In genomic region chr20:44610313-44610965, GRCh38 we compare ENCODE assay signal across 8 cellular contexts. TPM values are rescaled to one million over a fixed set of nuclear protein-coding genes. Genes with fewer than 3 reads are reported as not detected.
DNase-seq lines count a peak whose midpoint lies in the region; ATAC-seq, FAIRE-seq and TF ChIP-seq lines count a peak whose summit lies in the region.

No MANE protein-coding gene starts in this region.

- H3K4me3 Mint-ChIP-seq in activated T-helper 1 cell treated with anti-CD3 and anti-CD28 coated beads, Interleukin-12 subunit alpha, Interleukin-12 subunit beta, Interleukin-2, Interleukin-4 antibody, amounts not matched to agents 30 ng/mL and 10 ng/mL and 1 ng/mL, durations not matched to agents 14 hours and 24 hours and 36 hours: no peak overlapping the region

- no peaks in the 10 kb centered on the region for H3K27me3 Mint-ChIP-seq in activated T-helper 1 cell treated with anti-CD3 and anti-CD28 coated beads, Interleukin-12 subunit alpha, Interleukin-12 subunit beta, Interleukin-2, Interleukin-4 antibody, amounts not matched to agents 30 ng/mL and 10 ng/mL and 1 ng/mL, durations not matched to agents 14 hours and 24 hours and 36 hours (ENCODE audit: insufficient read depth)

- 14% methylated on average over 1 of the region's 1 CpG for WGBS in hepatocyte (ENCODE audit: low lambda C conversion rate, missing lambda C conversion rate)

- POLR2A ChIA-PET in A673 (lab: Charles Lee; ENCODE audit: low non-redundant PET): interaction anchor here (0.6 kb wide), 1 partner anchor 17 kb away, joined by 11 read pairs; no protein-coding TSS in a partner anchor

- peak overlapping the region; percentile 70 for H3K27ac Mint-ChIP-seq in activated T-helper 1 cell treated with anti-CD3 and anti-CD28 coated beads, Interleukin-12 subunit alpha, Interleukin-12 subunit beta, Interleukin-2, Interleukin-4 antibody, amounts not matched to agents 30 ng/mL and 10 ng/mL and 1 ng/mL, durations not matched to agents 14 hours and 24 hours and 36 hours

- no peak for FAIRE-seq in GM12891 (lab: Jason Lieb, UNC)

- H3K27me3 ChIP-seq in ACC112 (ENCODE audit: insufficient read depth, low read length) (no peaks in the 10 kb centered on the region), lower lobe of right lung (ENCODE audit: low read depth) (no peaks in the 10 kb centered on the region), A673 (replicated peaks; ENCODE audit: insufficient read depth, low read depth, low read length, poor library complexity) (no peaks in the 10 kb centered on the region), hepatocyte (no peaks in the 10 kb centered on the region)

- peaks cover 17% of the 10 kb centered on the region for H3K4me1 ChIP-seq in ACC112 (ENCODE audit: control insufficient read depth, insufficient read depth, low read length, unreplicated experiment)
- peaks cover 29% of the 10 kb centered on the region for H3K4me1 ChIP-seq in lower lobe of right lung
- H3K4me1 ChIP-seq in A673 (ENCODE audit: insufficient read depth, low read length, poor library complexity, severe bottlenecking): peaks cover 5% of the 10 kb centered on the region
- H3K4me1 ChIP-seq in hepatocyte (ENCODE audit: insufficient read depth): peaks cover 9% of the 10 kb centered on the region

- H3K9me3 Mint-ChIP-seq in activated T-helper 1 cell treated with anti-CD3 and anti-CD28 coated beads, Interleukin-12 subunit alpha, Interleukin-12 subunit beta, Interleukin-2, Interleukin-4 antibody, amounts not matched to agents 30 ng/mL and 10 ng/mL and 1 ng/mL, durations not matched to agents 14 hours and 24 hours and 36 hours: no peaks in the 10 kb centered on the region

- H3K79me2 ChIP-seq in ACC112 (ENCODE audit: control insufficient read depth, insufficient read depth, low read length, unreplicated experiment) (peaks cover 2% of the 10 kb centered on the region), hepatocyte (peaks cover 3% of the 10 kb centered on the region)

- H3K9me2 ChIP-seq in hepatocyte (replicated peaks; ENCODE audit: insufficient read depth): no peaks in the 10 kb centered on the region

- peak; percentile 15 for ATAC-seq in HG02678 (IDR thresholded peaks at IDR 0.05; ENCODE audit: unreplicated experiment)
- ATAC-seq in lower lobe of right lung: peak; percentile 3 to 5

- H3K4me3 ChIP-seq in ACC112 (ENCODE audit: low read depth, low read length) (no peak overlapping the region), lower lobe of right lung (no peak overlapping the region), A673 (ENCODE audit: low read depth, low read length, poor library complexity, severe bottlenecking) (no peak overlapping the region), hepatocyte (no peak overlapping the region)

- no peaks in the 10 kb centered on the region for H3K36me3 ChIP-seq in ACC112 (ENCODE audit: insufficient read depth, low read length)
- H3K36me3 ChIP-seq in lower lobe of right lung: peaks cover 23% of the 10 kb centered on the region
- H3K36me3 ChIP-seq in A673 (ENCODE audit: insufficient read depth, low read length, poor library complexity, severe bottlenecking): peaks cover 15% of the 10 kb centered on the region
- no peaks in the 10 kb centered on the region for H3K36me3 ChIP-seq in hepatocyte (replicated peaks; ENCODE audit: insufficient read depth, low read depth)

- no peak for TF ChIP-seq POLR2A in GM12891 (IDR thresholded peaks at IDR 0.05; ENCODE audit: low read depth, low read length)

- TF ChIP-seq CTCF in lower lobe of right lung (IDR thresholded peaks at IDR 0.05) (no peak), A673 (conservative IDR thresholded peaks at IDR 0.05; ENCODE audit: low read depth, low read length) (no peak), hepatocyte (IDR thresholded peaks at IDR 0.05; ENCODE audit: poor library complexity) (no peak)

- H4K20me1 ChIP-seq in hepatocyte (ENCODE audit: insufficient read depth, poor library complexity, severe bottlenecking): no peaks in the 10 kb centered on the region

- H3K36me3 Mint-ChIP-seq in activated T-helper 1 cell treated with anti-CD3 and anti-CD28 coated beads, Interleukin-12 subunit alpha, Interleukin-12 subunit beta, Interleukin-2, Interleukin-4 antibody, amounts not matched to agents 30 ng/mL and 10 ng/mL and 1 ng/mL, durations not matched to agents 14 hours and 24 hours and 36 hours (ENCODE audit: low read depth): peaks cover 14% of the 10 kb centered on the region

- peak overlapping the region; percentile 23 for H3K27ac ChIP-seq in ACC112 (ENCODE audit: low read depth, low read length)
- peak overlapping the region; percentile 31 for H3K27ac ChIP-seq in lower lobe of right lung
- no peak overlapping the region for H3K27ac ChIP-seq in A673 (ENCODE audit: low read depth, low read length, poor library complexity, severe bottlenecking)
- H3K27ac ChIP-seq in hepatocyte: no peak overlapping the region

- H3K9me3 ChIP-seq in lower lobe of right lung (no peaks in the 10 kb centered on the region), A673 (ENCODE audit: low read depth, low read length, poor library complexity, severe bottlenecking) (no peaks in the 10 kb centered on the region), hepatocyte (ENCODE audit: low read depth) (no peaks in the 10 kb centered on the region)

- H3K4me2 ChIP-seq in hepatocyte: no peak overlapping the region

- H2AFZ ChIP-seq in ACC112 (ENCODE audit: low read length, unreplicated experiment) (no peak overlapping the region), hepatocyte (no peak overlapping the region)

- intact Hi-C loops in activated T-helper 1 cell treated with anti-CD3 and anti-CD28 coated beads, Interleukin-12 subunit alpha, Interleukin-12 subunit beta, Interleukin-2, Interleukin-4 antibody, amounts not matched to agents 30 ng/mL and 10 ng/mL and 1 ng/mL, durations not matched to agents 14 hours and 24 hours and 36 hours (cut with micrococcal nuclease): loop anchor here (1.0 to 5.0 kb wide), 9 partner anchors 34 to 393 kb away; partner anchors contain the start of genes FITM2 and TTPAL
- intact Hi-C loops in lower lobe of right lung (cut with DNase I) (loop anchor here (10.0 kb wide), 1 partner anchor 226 kb away; no protein-coding TSS in a partner anchor), A673 (cut with micrococcal nuclease; ENCODE audit: unreplicated experiment) (loop anchor here (1.0 to 5.0 kb wide), 3 partner anchors 143 to 396 kb away; no protein-coding TSS in a partner anchor)

- H3K4me1 Mint-ChIP-seq in activated T-helper 1 cell treated with anti-CD3 and anti-CD28 coated beads, Interleukin-12 subunit alpha, Interleukin-12 subunit beta, Interleukin-2, Interleukin-4 antibody, amounts not matched to agents 30 ng/mL and 10 ng/mL and 1 ng/mL, durations not matched to agents 14 hours and 24 hours and 36 hours (ENCODE audit: low read depth): peaks cover 20% of the 10 kb centered on the region

- no peak for DNase-seq in activated T-helper 1 cell treated with anti-CD3 and anti-CD28 coated beads, Interleukin-12 subunit alpha, Interleukin-12 subunit beta, Interleukin-2, Interleukin-4 antibody, amounts not matched to agents 30 ng/mL and 10 ng/mL and 1 ng/mL, durations not matched to agents 14 hours and 24 hours and 36 hours (ENCODE audit: low spot score)
- DNase-seq in lower lobe of right lung (no peak), A673 (ENCODE audit: low spot score) (no peak), hepatocyte (ENCODE audit: low spot score) (no peak), GM12891 (ENCODE audit: insufficient read length, low spot score) (no peak)
- no peak for DNase-seq in stimulated activated CD4-positive, alpha-beta T cell treated with anti-CD3 and anti-CD28 coated beads, Interleukin-12 subunit alpha, Interleukin-12 subunit beta, amount 100 ng/mL, for 4 hours

- BruUV-seq in A673 (replicated peaks; lab: Mats Ljungman, UMichigan): no TSS peak

- CTCF ChIA-PET in A673 (lab: Charles Lee): interaction anchor here (0.7 to 1.0 kb wide), 3 partner anchors 12 to 222 kb away, joined by 3 to 7 read pairs (median 3); no protein-coding TSS in a partner anchor

TF ChIP-seq in GM12891, 5 proteins besides CTCF, POLR2A, EP300 and RAD21:
- TF ChIP-seq PAX5 (IDR thresholded peaks at IDR 0.05; ENCODE audit: insufficient read depth, low read length, severe bottlenecking) (no peak), POLR2AphosphoS5 (IDR thresholded peaks at IDR 0.05; ENCODE audit: low read depth, low read length) (no peak), TAF1 (IDR thresholded peaks at IDR 0.05; ENCODE audit: low read depth, low read length) (no peak), SPI1 (IDR thresholded peaks at IDR 0.05; ENCODE audit: low read depth, low read length) (no peak), POU2F2 (IDR thresholded peaks at IDR 0.05; ENCODE audit: low read depth, low read length) (no peak)

RNA-seq across cellular contexts. Expression of gene PKIG, which starts 28.1 kb away (rescaled TPM):
- total RNA-seq in activated T-helper 1 cell treated with anti-CD3 and anti-CD28 coated beads, Interleukin-12 subunit alpha, Interleukin-12 subunit beta, Interleukin-2, Interleukin-4 antibody, amounts not matched to agents 30 ng/mL and 10 ng/mL and 1 ng/mL, durations not matched to agents 14 hours and 24 hours and 36 hours: 1.3 and 2.4 TPM in 2 replicates
- total RNA-seq in lower lobe of right lung: 61.6 TPM
- total RNA-seq in A673 (2021): 58.5 and 64.9 TPM in 2 replicates
- total RNA-seq in hepatocyte: 51.9 and 60.5 TPM in 2 replicates
- polyA plus RNA-seq in hepatocyte: 46.8 and 47.6 TPM in 2 replicates
- 27.4 TPM for polyA plus RNA-seq in GM12891 (2012; ENCODE audit: low read depth, missing spikeins)

RNA-seq across cellular contexts. Expression of gene ADA, which starts 41.1 kb away (rescaled TPM):
- total RNA-seq in activated T-helper 1 cell treated with anti-CD3 and anti-CD28 coated beads, Interleukin-12 subunit alpha, Interleukin-12 subunit beta, Interleukin-2, Interleukin-4 antibody, amounts not matched to agents 30 ng/mL and 10 ng/mL and 1 ng/mL, durations not matched to agents 14 hours and 24 hours and 36 hours: 45.1 and 45.5 TPM in 2 replicates
- total RNA-seq in lower lobe of right lung: 7.7 TPM
- total RNA-seq in A673 (2021): 19.3 and 27.2 TPM in 2 replicates
- 10.4 and 15.5 TPM in 2 replicates for total RNA-seq in hepatocyte
- polyA plus RNA-seq in hepatocyte: 13.5 and 18.5 TPM in 2 replicates
- polyA plus RNA-seq in GM12891 (2012; ENCODE audit: low read depth, missing spikeins): 112 TPM

Comparison
In these comparisons a context has a peak if more than half of its experiments do, and no peak if none do; other contexts are left out.
1. H3K27ac ChIP-seq: peak in ACC112 (single experiment) and lower lobe of right lung (single experiment); none in A673 (single experiment) and hepatocyte (single experiment).
2. RNA of gene PKIG, which starts 28.1 kb away (total RNA-seq): 58.5 to 64.9 TPM in A673, 61.6 TPM in lower lobe of right lung (single experiment) and 51.9 to 60.5 TPM in hepatocyte; 1.3 to 2.4 TPM in activated T-helper 1 cell treated with anti-CD3 and anti-CD28 coated beads, Interleukin-12 subunit alpha, Interleukin-12 subunit beta, Interleukin-2, Interleukin-4 antibody, amounts not matched to agents 30 ng/mL and 10 ng/mL and 1 ng/mL, durations not matched to agents 14 hours and 24 hours and 36 hours; every median in the first group is over 10 times any median in the second.